Comparison of ENCODE assay signal across 16 cellular contexts in genomic region chr2:46091004-46091403, GRCh38.
DNase-seq lines count a peak whose midpoint lies in the region; ATAC-seq, FAIRE-seq and TF ChIP-seq lines count a peak whose summit lies in the region.
"Had no signal": no experiment of that assay in that cellular context is flagged by ENCODE, and none has a peak within 500 bp of the region (broad histone marks: within the 10 kb centered on the region; RNA-seq: fewer than 3 reads in every experiment).

No MANE protein-coding gene starts in this region.

- H3K9ac ChIP-seq in PC-3 (ENCODE audit: low read length) (no peak overlapping the region), endothelial cell of umbilical vein (replicated peaks; ENCODE audit: extremely low read depth, insufficient read depth, low read length) (no peak overlapping the region), HepG2 (ENCODE audit: insufficient read depth, low read depth, low read length) (no peak overlapping the region)

- no peaks in the 10 kb centered on the region for H3K36me3 ChIP-seq in Caco-2 (ENCODE audit: control insufficient read depth, insufficient read depth, low read length)
- no peaks in the 10 kb centered on the region for H3K36me3 ChIP-seq in PC-3 (ENCODE audit: low read depth, low read length)
- H3K36me3 ChIP-seq in endothelial cell of umbilical vein (ENCODE audit: control insufficient read depth in 2 of 2, extremely low read depth in 1 of 2, insufficient read depth in 2 of 2, low read length in 2 of 2), result peaks cover 11 to 15% of the 10 kb centered on the region in 2 experiments
- no peaks in the 10 kb centered on the region for H3K36me3 ChIP-seq in HepG2 (replicated peaks in 1 of 2; ENCODE audit: control insufficient read depth in 1 of 2, insufficient read depth in 2 of 2, low read length in 2 of 2)
- H3K36me3 ChIP-seq in BE2C, result peaks cover 43% of the 10 kb centered on the region
- H3K36me3 ChIP-seq: ovary had no signal

- H2AFZ ChIP-seq in PC-3 (ENCODE audit: low read length), result no peak overlapping the region
- no peak overlapping the region for H2AFZ ChIP-seq in endothelial cell of umbilical vein (ENCODE audit: low read depth, low read length)
- no peak overlapping the region for H2AFZ ChIP-seq in HepG2 (ENCODE audit: low read length)

- in situ Hi-C loops in HepG2 (cut with HindIII; ENCODE audit: extremely low pct_ligation_motif_present, low pct_unique_long_range_greater_than_20kb), result no loop called here

- 40% methylated on average over 3 of the region's 3 CpGs for WGBS in HepG2 (ENCODE audit: low lambda C conversion rate)

- CTCF ChIA-PET in Caco-2 (lab: Charles Lee), result no interaction called here
- CTCF ChIA-PET in PC-3 (lab: Charles Lee), result no interaction called here
- CTCF ChIA-PET in endothelial cell of umbilical vein (lab: Charles Lee), result interaction anchor here (1.0 to 1.6 kb wide), 2 partner anchors 9 to 28 kb away, joined by 4 read pairs; no protein-coding TSS in a partner anchor
- CTCF ChIA-PET in HepG2 (lab: Yijun Ruan, JAX; ENCODE audit: low intra/inter-chr PET ratio, low total read pairs), result no interaction called here

- H3K27ac ChIP-seq in PC-3 (ENCODE audit: low read length), result no peak overlapping the region
- no peak overlapping the region for H3K27ac ChIP-seq in endothelial cell of umbilical vein (ENCODE audit: insufficient read depth, low read depth, low read length)
- no peak overlapping the region for H3K27ac ChIP-seq in HepG2 (ENCODE audit: extremely low read length, insufficient read depth, low read length)
- H3K27ac ChIP-seq: ovary had no signal

- H3K27me3 Mint-ChIP-seq in Caco-2 (ENCODE audit: insufficient read depth, unreplicated experiment), result no peaks in the 10 kb centered on the region
- H3K27me3 Mint-ChIP-seq: T-cell had no signal

- no TSS peak for BruUV-seq in Caco-2 (replicated peaks; lab: Mats Ljungman, UMichigan)
- BruUV-seq in PC-3 (replicated peaks; lab: Mats Ljungman, UMichigan), result no TSS peak
- no TSS peak for BruUV-seq in endothelial cell of umbilical vein (replicated peaks; lab: Mats Ljungman, UMichigan)
- no TSS peak for BruUV-seq in HepG2 (replicated peaks; lab: Mats Ljungman, UMichigan)

- H3K4me3 ChIP-seq in Caco-2 (ENCODE audit: low read depth, low read length) (no peak overlapping the region), PC-3 (ENCODE audit: low read length) (no peak overlapping the region), endothelial cell of umbilical vein (replicated peaks in 1 of 3; ENCODE audit: insufficient read depth in 1 of 3, low read depth in 1 of 3, low read length in 3 of 3) (no peak overlapping the region), HepG2 (replicated peaks in 1 of 3; ENCODE audit: insufficient read depth in 1 of 3, low read depth in 2 of 3, low read length in 3 of 3) (no peak overlapping the region), BE2C (ENCODE audit: low read depth, low read length) (no peak overlapping the region)
- H3K4me3 ChIP-seq: esophagus muscularis mucosa, ovary had no signal

- peaks cover 12% of the 10 kb centered on the region for H3K9me3 Mint-ChIP-seq in Caco-2 (ENCODE audit: unreplicated experiment)

- H3F3A ChIP-seq in PC-3 (ENCODE audit: low read length, unreplicated experiment), result no peaks in the 10 kb centered on the region

- no peaks in the 10 kb centered on the region for H3K4me1 Mint-ChIP-seq in Caco-2 (ENCODE audit: low read depth, unreplicated experiment)
- H3K4me1 Mint-ChIP-seq: T-cell had no signal

- FAIRE-seq in endothelial cell of umbilical vein (lab: Jason Lieb, UNC) (no peak), HepG2 (lab: Jason Lieb, UNC) (no peak)

- TF ChIP-seq RAD21 in HepG2 (CRISPR knock-in tag; IDR thresholded peaks at IDR 0.05), result no peak

- ATAC-seq in PC-3, result no peak
- ATAC-seq in HepG2, result peak; percentile 69
- ATAC-seq in HG02571 (IDR thresholded peaks at IDR 0.05; ENCODE audit: unreplicated experiment), result no peak
- ATAC-seq in HG03342 (IDR thresholded peaks at IDR 0.05; ENCODE audit: unreplicated experiment), result no peak
- ATAC-seq: T-cell had no signal

- intact Hi-C loops in Caco-2 (cut with micrococcal nuclease; ENCODE audit: unreplicated experiment), result loop anchor here (5.0 kb wide), 1 partner anchor 81 kb away; no protein-coding TSS in a partner anchor
- intact Hi-C loops in PC-3 (cut with micrococcal nuclease), result no loop called here
- intact Hi-C loops in endothelial cell of umbilical vein (cut with micrococcal nuclease), result no loop called here
- intact Hi-C loops in HepG2 (cut with micrococcal nuclease; ENCODE audit: unreplicated experiment), result no loop called here

- H3K9me2 ChIP-seq in PC-3 (replicated peaks; ENCODE audit: low read length), result no peaks in the 10 kb centered on the region

- POLR2A ChIA-PET in Caco-2 (lab: Charles Lee) (no interaction called here), PC-3 (lab: Charles Lee; ENCODE audit: unreplicated experiment) (no interaction called here), endothelial cell of umbilical vein (lab: Charles Lee) (interaction anchor here (0.7 kb wide), 1 partner anchor 258 kb away, joined by 4 read pairs; no protein-coding TSS in a partner anchor), HepG2 (lab: Yijun Ruan, JAX) (no interaction called here)

- TF ChIP-seq CTCF in Caco-2 (IDR thresholded peaks at IDR 0.05; ENCODE audit: insufficient read depth in 1 of 2, low read depth in 1 of 2, low read length in 1 of 2, severe bottlenecking in 1 of 2, unreplicated experiment in 1 of 2), result peak; percentile 33 to 61
- TF ChIP-seq CTCF in PC-3 (conservative IDR thresholded peaks at IDR 0.05; ENCODE audit: low read depth, low read length), result peak; percentile 32; the same call in 1 of the 2 replicates
- TF ChIP-seq CTCF in endothelial cell of umbilical vein (IDR thresholded peaks at IDR 0.05; ENCODE audit: extremely low read depth in 1 of 2, insufficient read depth in 1 of 2, low read depth in 1 of 2, low read length in 2 of 2), result peak in 1 of 2 donors; percentile 33
- TF ChIP-seq CTCF in HepG2 (CRISPR knock-in tag; IDR thresholded peaks at IDR 0.05), result peak; percentile 26; the same call in 1 of the 2 replicates
- no peak for TF ChIP-seq CTCF in BE2C (IDR thresholded peaks at IDR 0.05; ENCODE audit: low read depth, low read length)

- H3K9me1 ChIP-seq in endothelial cell of umbilical vein (replicated peaks; ENCODE audit: control insufficient read depth, extremely low read depth, insufficient read depth, low read length), result no peaks in the 10 kb centered on the region

- H3K9me3 ChIP-seq in Caco-2, result 0 out of 2 replicates have a peak, but pooled peaks cover 3% of the 10 kb centered on the region
- no peaks in the 10 kb centered on the region for H3K9me3 ChIP-seq in PC-3 (ENCODE audit: low read length)
- H3K9me3 ChIP-seq in endothelial cell of umbilical vein (replicated peaks; ENCODE audit: control insufficient read depth, insufficient read depth, low read length), result no peaks in the 10 kb centered on the region
- H3K9me3 ChIP-seq in HepG2 (ENCODE audit: low read length), result no peaks in the 10 kb centered on the region
- H3K9me3 ChIP-seq in BE2C, result no peaks in the 10 kb centered on the region
- H3K9me3 ChIP-seq: esophagus muscularis mucosa, ovary had no signal

- H3K4me3 Mint-ChIP-seq in Caco-2 (ENCODE audit: unreplicated experiment), result no peak overlapping the region
- H3K4me3 Mint-ChIP-seq: T-cell had no signal

- no peak for DNase-seq in Caco-2
- peak; percentile 17 for DNase-seq in PC-3
- DNase-seq in endothelial cell of umbilical vein (ENCODE audit: low read depth, low spot score), result peak; percentile 33
- no peak for DNase-seq in HepG2 (ENCODE audit: low spot score)
- no peak for DNase-seq in BE2C
- DNase-seq in AG08395 (ENCODE audit: low spot score), result no peak
- DNase-seq: activated CD4-positive, alpha-beta T cell treated with anti-CD3 and anti-CD28 coated beads for 4 hours; DMS 273 treated with DMSO at 0.1 percent for 48 hours; NCI-H2171; ovary; stimulated activated CD4-positive, alpha-beta T cell treated with anti-CD3 and anti-CD28 coated beads, Interleukin-15, amount 100 ng/mL, for 24 hours; substantia nigra; T-cell had no signal

- H4K20me1 ChIP-seq in PC-3 (ENCODE audit: low read length), result no peaks in the 10 kb centered on the region
- H4K20me1 ChIP-seq in endothelial cell of umbilical vein (replicated peaks; ENCODE audit: control insufficient read depth, extremely low read depth, insufficient read depth, low read length), result no peaks in the 10 kb centered on the region
- H4K20me1 ChIP-seq in HepG2 (ENCODE audit: insufficient read depth, low read length), result no peaks in the 10 kb centered on the region

- no peaks in the 10 kb centered on the region for H3K27me3 ChIP-seq in Caco-2 (replicated peaks; ENCODE audit: control insufficient read depth, insufficient read depth, low read length)
- no peaks in the 10 kb centered on the region for H3K27me3 ChIP-seq in PC-3 (ENCODE audit: low read length)
- no peaks in the 10 kb centered on the region for H3K27me3 ChIP-seq in endothelial cell of umbilical vein (ENCODE audit: control insufficient read depth in 2 of 2, insufficient read depth in 2 of 2, low read length in 2 of 2)
- H3K27me3 ChIP-seq in HepG2 (ENCODE audit: control insufficient read depth in 1 of 2, insufficient read depth in 2 of 2, low read length in 2 of 2), result no peaks in the 10 kb centered on the region
- no peaks in the 10 kb centered on the region for H3K27me3 ChIP-seq in BE2C
- H3K27me3 ChIP-seq: esophagus muscularis mucosa, ovary had no signal

- H3K79me2 ChIP-seq in PC-3 (ENCODE audit: low read length), result no peaks in the 10 kb centered on the region
- H3K79me2 ChIP-seq in endothelial cell of umbilical vein (ENCODE audit: control insufficient read depth, insufficient read depth, low read length), result no peaks in the 10 kb centered on the region
- no peaks in the 10 kb centered on the region for H3K79me2 ChIP-seq in HepG2 (ENCODE audit: insufficient read depth, low read length)

- TF ChIP-seq EP300 in HepG2 (IDR thresholded peaks at IDR 0.05; ENCODE audit: low read depth in 2 of 2, low read length in 2 of 2) (no peak), HepG2 (CRISPR knock-in tag; IDR thresholded peaks at IDR 0.05; ENCODE audit: borderline replicate concordance) (no peak)

- no peaks in the 10 kb centered on the region for H3K36me3 Mint-ChIP-seq in Caco-2 (ENCODE audit: insufficient read depth, unreplicated experiment)

- dilution Hi-C loops in endothelial cell of umbilical vein (cut with MboI; ENCODE audit: extremely low pct_ligation_motif_present, low sequenced_read_pairs), result no loop called here

- no peak for TF ChIP-seq POLR2A in endothelial cell of umbilical vein (IDR thresholded peaks at IDR 0.05; ENCODE audit: low read depth, low read length)
- no peak for TF ChIP-seq POLR2A in HepG2 (IDR thresholded peaks at IDR 0.05; ENCODE audit: insufficient read depth in 1 of 2, low read depth in 2 of 2, low read length in 2 of 2)

- no peak overlapping the region for H3K27ac Mint-ChIP-seq in Caco-2 (ENCODE audit: unreplicated experiment)
- H3K27ac Mint-ChIP-seq: T-cell had no signal

- no peak overlapping the region for H3K4me2 ChIP-seq in PC-3 (ENCODE audit: low read length)
- no peak overlapping the region for H3K4me2 ChIP-seq in endothelial cell of umbilical vein (ENCODE audit: insufficient read depth, low read length)
- no peak overlapping the region for H3K4me2 ChIP-seq in HepG2 (ENCODE audit: low read depth, low read length)

- no peaks in the 10 kb centered on the region for H3K4me1 ChIP-seq in Caco-2
- no peaks in the 10 kb centered on the region for H3K4me1 ChIP-seq in PC-3 (ENCODE audit: insufficient read depth, low read length)
- H3K4me1 ChIP-seq in endothelial cell of umbilical vein (ENCODE audit: control insufficient read depth, extremely low read depth, insufficient read depth, low read length), result peaks cover 15% of the 10 kb centered on the region
- H3K4me1 ChIP-seq in HepG2 (ENCODE audit: insufficient read depth, low read length), result no peaks in the 10 kb centered on the region
- H3K4me1 ChIP-seq in BE2C, result no peaks in the 10 kb centered on the region; the same call in 1 of the 2 replicates

Comparison
In these comparisons a context has a peak if more than half of its experiments do, and no peak if none do; other contexts are left out.
1. DNase-seq: peak in PC-3 (single experiment) and endothelial cell of umbilical vein (single experiment); none in Caco-2 (0 of 2), HepG2 (single experiment), BE2C (single experiment) and AG08395 (single experiment).